Comparison of ENCODE assay signal across 1 cellular context in genomic region chr16:72442381-72443158, GRCh38.
A peak's percentile ranks its signal among the peaks of the same experiment; 100 is the strongest.
TF ChIP-seq lines count a peak whose summit lies in the region.

No MANE protein-coding gene starts in this region.

TF ChIP-seq in HepG2, 621 proteins besides CTCF, POLR2A, EP300 and RAD21 (continued from another document and continues in another):
- no peak for TF ChIP-seq ZNF446 (CRISPR knock-in tag; IDR thresholded peaks at IDR 0.05)
- TF ChIP-seq, protein P1, sequence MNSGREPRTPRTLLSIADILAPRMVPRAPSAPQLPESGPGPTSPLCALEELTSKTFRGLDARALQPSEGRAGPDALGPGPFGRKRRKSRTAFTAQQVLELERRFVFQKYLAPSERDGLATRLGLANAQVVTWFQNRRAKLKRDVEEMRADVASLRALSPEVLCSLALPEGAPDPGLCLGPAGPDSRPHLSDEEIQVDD (CRISPR knock-in tag; IDR thresholded peaks at IDR 0.05; ENCODE audit: borderline replicate concordance): no peak
- TF ChIP-seq GFI1 (CRISPR knock-in tag; IDR thresholded peaks at IDR 0.05; ENCODE audit: borderline replicate concordance): peak; percentile 82
- TF ChIP-seq ZNF678 (CRISPR knock-in tag; IDR thresholded peaks at IDR 0.05): no peak
- no peak for TF ChIP-seq ZBTB40 (IDR thresholded peaks at IDR 0.05)
- TF ChIP-seq ZBTB40 (CRISPR knock-in tag; IDR thresholded peaks at IDR 0.05): no peak
- TF ChIP-seq NFRKB (IDR thresholded peaks at IDR 0.05): no peak
- peak; percentile 52 for TF ChIP-seq TEAD3 (CRISPR knock-in tag; optimal IDR thresholded peaks at IDR 0.05; ENCODE audit: borderline replicate concordance)
- no peak for TF ChIP-seq NCOA1 (CRISPR knock-in tag; IDR thresholded peaks at IDR 0.05)
- peak; percentile 89 for TF ChIP-seq ASH2L (IDR thresholded peaks at IDR 0.05; ENCODE audit: insufficient read length, low read depth, low read length)
- TF ChIP-seq SCMH1 (CRISPR knock-in tag; IDR thresholded peaks at IDR 0.05; ENCODE audit: borderline replicate concordance): no peak
- peak; percentile 37; the same call in 1 of the 2 replicates for TF ChIP-seq SMAD3 (CRISPR knock-in tag; IDR thresholded peaks at IDR 0.05)
- peak; percentile 36; the same call in 1 of the 2 replicates for TF ChIP-seq ZNF414 (CRISPR knock-in tag; IDR thresholded peaks at IDR 0.05)
- TF ChIP-seq ETV5 (CRISPR knock-in tag; IDR thresholded peaks at IDR 0.05; ENCODE audit: borderline replicate concordance): no peak; the same call in 1 of the 2 replicates
- TF ChIP-seq, protein P2, sequence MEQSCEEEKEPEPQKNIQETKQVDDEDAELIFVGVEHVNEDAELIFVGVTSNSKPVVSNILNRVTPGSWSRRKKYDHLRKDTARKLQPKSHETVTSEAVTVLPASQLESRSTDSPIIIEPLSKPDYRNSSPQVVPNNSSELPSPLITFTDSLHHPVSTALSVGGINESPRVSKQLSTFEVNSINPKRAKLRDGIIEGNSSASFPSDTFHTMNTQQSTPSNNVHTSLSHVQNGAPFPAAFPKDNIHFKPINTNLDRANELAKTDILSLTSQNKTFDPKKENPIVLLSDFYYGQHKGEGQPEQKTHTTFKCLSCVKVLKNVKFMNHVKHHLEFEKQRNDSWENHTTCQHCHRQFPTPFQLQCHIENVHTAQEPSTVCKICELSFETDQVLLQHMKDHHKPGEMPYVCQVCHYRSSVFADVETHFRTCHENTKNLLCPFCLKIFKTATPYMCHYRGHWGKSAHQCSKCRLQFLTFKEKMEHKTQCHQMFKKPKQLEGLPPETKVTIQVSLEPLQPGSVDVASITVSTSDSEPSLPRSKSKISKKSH (CRISPR knock-in tag; IDR thresholded peaks at IDR 0.05; ENCODE audit: borderline replicate concordance): no peak
- no peak for TF ChIP-seq RFX5 (IDR thresholded peaks at IDR 0.05; ENCODE audit: low read depth, low read length)
- no peak for TF ChIP-seq ZNF329 (CRISPR knock-in tag; IDR thresholded peaks at IDR 0.05; ENCODE audit: low read depth)
- peak; percentile 99 for TF ChIP-seq ZNF614 (CRISPR knock-in tag; IDR thresholded peaks at IDR 0.05; ENCODE audit: borderline replicate concordance)
- TF ChIP-seq, protein P3, sequence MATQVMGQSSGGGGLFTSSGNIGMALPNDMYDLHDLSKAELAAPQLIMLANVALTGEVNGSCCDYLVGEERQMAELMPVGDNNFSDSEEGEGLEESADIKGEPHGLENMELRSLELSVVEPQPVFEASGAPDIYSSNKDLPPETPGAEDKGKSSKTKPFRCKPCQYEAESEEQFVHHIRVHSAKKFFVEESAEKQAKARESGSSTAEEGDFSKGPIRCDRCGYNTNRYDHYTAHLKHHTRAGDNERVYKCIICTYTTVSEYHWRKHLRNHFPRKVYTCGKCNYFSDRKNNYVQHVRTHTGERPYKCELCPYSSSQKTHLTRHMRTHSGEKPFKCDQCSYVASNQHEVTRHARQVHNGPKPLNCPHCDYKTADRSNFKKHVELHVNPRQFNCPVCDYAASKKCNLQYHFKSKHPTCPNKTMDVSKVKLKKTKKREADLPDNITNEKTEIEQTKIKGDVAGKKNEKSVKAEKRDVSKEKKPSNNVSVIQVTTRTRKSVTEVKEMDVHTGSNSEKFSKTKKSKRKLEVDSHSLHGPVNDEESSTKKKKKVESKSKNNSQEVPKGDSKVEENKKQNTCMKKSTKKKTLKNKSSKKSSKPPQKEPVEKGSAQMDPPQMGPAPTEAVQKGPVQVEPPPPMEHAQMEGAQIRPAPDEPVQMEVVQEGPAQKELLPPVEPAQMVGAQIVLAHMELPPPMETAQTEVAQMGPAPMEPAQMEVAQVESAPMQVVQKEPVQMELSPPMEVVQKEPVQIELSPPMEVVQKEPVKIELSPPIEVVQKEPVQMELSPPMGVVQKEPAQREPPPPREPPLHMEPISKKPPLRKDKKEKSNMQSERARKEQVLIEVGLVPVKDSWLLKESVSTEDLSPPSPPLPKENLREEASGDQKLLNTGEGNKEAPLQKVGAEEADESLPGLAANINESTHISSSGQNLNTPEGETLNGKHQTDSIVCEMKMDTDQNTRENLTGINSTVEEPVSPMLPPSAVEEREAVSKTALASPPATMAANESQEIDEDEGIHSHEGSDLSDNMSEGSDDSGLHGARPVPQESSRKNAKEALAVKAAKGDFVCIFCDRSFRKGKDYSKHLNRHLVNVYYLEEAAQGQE (IDR thresholded peaks at IDR 0.05; ENCODE audit: borderline replicate concordance in 1 of 2, low read depth in 1 of 2, low read length in 2 of 2): no peak
- TF ChIP-seq ZNF101 (CRISPR knock-in tag; IDR thresholded peaks at IDR 0.05; ENCODE audit: borderline replicate concordance, low read depth): no peak
- TF ChIP-seq KDM1A (CRISPR knock-in tag; IDR thresholded peaks at IDR 0.05): peak; percentile 31; the same call in 1 of the 2 replicates
- TF ChIP-seq NFE2L2 (IDR thresholded peaks at IDR 0.05; ENCODE audit: low read length): no peak
- 0 out of 3 replicates have a peak, but pooled peaks have one; percentile 24 for TF ChIP-seq MXI1 (IDR thresholded peaks at IDR 0.05; ENCODE audit: borderline replicate concordance, low read depth, low read length)
- no peak for TF ChIP-seq MYNN (CRISPR knock-in tag; IDR thresholded peaks at IDR 0.05; ENCODE audit: low read depth)
- no peak for TF ChIP-seq RERE (CRISPR knock-in tag; IDR thresholded peaks at IDR 0.05; ENCODE audit: low read depth)
- TF ChIP-seq ZNF569 (CRISPR knock-in tag; IDR thresholded peaks at IDR 0.05; ENCODE audit: borderline replicate concordance): no peak
- no peak for TF ChIP-seq YEATS2 (CRISPR knock-in tag; IDR thresholded peaks at IDR 0.05; ENCODE audit: borderline replicate concordance)
- TF ChIP-seq SATB2 (CRISPR knock-in tag; IDR thresholded peaks at IDR 0.05): no peak
- no peak for TF ChIP-seq KDM5A (IDR thresholded peaks at IDR 0.05; ENCODE audit: borderline replicate concordance, low read length)
- no peak for TF ChIP-seq RFX3 (CRISPR knock-in tag; IDR thresholded peaks at IDR 0.05)
- TF ChIP-seq, protein P4, sequence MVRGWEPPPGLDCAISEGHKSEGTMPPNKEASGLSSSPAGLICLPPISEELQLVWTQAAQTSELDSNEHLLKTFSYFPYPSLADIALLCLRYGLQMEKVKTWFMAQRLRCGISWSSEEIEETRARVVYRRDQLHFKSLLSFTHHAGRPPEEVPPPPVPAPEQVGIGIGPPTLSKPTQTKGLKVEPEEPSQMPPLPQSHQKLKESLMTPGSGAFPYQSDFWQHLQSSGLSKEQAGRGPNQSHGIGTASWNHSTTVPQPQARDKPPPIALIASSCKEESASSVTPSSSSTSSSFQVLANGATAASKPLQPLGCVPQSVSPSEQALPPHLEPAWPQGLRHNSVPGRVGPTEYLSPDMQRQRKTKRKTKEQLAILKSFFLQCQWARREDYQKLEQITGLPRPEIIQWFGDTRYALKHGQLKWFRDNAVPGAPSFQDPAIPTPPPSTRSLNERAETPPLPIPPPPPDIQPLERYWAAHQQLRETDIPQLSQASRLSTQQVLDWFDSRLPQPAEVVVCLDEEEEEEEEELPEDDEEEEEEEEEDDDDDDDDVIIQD (CRISPR knock-in tag; IDR thresholded peaks at IDR 0.05; ENCODE audit: low read depth): peak; percentile 100
- TF ChIP-seq ZKSCAN1 (IDR thresholded peaks at IDR 0.05; ENCODE audit: low read length): peak; percentile 94
- peak; percentile 84 for TF ChIP-seq HHEX (CRISPR knock-in tag; IDR thresholded peaks at IDR 0.05)
- no peak for TF ChIP-seq MTF1 (CRISPR knock-in tag; IDR thresholded peaks at IDR 0.05)
- no peak for TF ChIP-seq ZNF572 (CRISPR knock-in tag; IDR thresholded peaks at IDR 0.05)
- TF ChIP-seq ZNF337 (CRISPR knock-in tag; IDR thresholded peaks at IDR 0.05; ENCODE audit: borderline replicate concordance, low read depth): no peak
- TF ChIP-seq TARDBP (CRISPR knock-in tag; IDR thresholded peaks at IDR 0.05): peak; percentile 61; the same call in 1 of the 2 replicates
- TF ChIP-seq CREBL2 (CRISPR knock-in tag; IDR thresholded peaks at IDR 0.05; ENCODE audit: borderline replicate concordance): no peak
- no peak for TF ChIP-seq CENPT (CRISPR knock-in tag; IDR thresholded peaks at IDR 0.05; ENCODE audit: low read depth)
- TF ChIP-seq STAT5B (CRISPR knock-in tag; IDR thresholded peaks at IDR 0.05): no peak
